1 cellular context compared by ENCODE assay signal in the genomic region with DNA sequence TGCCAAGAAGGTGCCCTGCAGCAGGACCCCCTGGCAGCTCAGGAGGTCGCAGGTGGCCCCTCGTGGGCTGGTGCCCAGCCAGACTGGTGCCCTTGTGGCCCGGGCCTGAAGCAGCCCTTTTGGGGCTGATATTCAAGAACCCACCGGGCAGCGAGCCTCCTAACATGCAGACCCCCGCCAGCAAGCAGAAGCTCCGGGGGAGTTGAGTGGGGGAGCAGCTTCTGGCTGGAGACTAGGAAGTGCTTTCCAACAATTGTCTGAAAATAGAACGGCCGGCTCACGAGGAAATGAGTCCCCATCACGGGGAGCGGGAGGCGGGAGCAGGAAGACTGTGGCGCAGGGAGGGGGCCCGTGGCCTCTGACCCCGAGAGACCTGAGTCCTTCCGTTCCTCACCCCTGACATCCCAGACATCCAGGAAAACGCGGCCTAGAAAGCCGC.
TF ChIP-seq lines count a peak whose summit lies in the region.

No MANE protein-coding gene starts in this region.

TF ChIP-seq in IMR-90, 13 proteins besides CTCF, POLR2A, EP300 and RAD21:
- no peak for TF ChIP-seq MAFK (IDR thresholded peaks at IDR 0.05; ENCODE audit: low read depth, low read length)
- no peak for TF ChIP-seq SMC3 (IDR thresholded peaks at IDR 0.05; ENCODE audit: low read depth, low read length)
- TF ChIP-seq MXI1 (IDR thresholded peaks at IDR 0.05; ENCODE audit: borderline replicate concordance, low read depth, low read length) = no peak
- TF ChIP-seq BHLHE40 (IDR thresholded peaks at IDR 0.05; ENCODE audit: low read depth, low read length) = no peak
- TF ChIP-seq, protein P1, sequence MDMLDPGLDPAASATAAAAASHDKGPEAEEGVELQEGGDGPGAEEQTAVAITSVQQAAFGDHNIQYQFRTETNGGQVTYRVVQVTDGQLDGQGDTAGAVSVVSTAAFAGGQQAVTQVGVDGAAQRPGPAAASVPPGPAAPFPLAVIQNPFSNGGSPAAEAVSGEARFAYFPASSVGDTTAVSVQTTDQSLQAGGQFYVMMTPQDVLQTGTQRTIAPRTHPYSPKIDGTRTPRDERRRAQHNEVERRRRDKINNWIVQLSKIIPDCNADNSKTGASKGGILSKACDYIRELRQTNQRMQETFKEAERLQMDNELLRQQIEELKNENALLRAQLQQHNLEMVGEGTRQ (IDR thresholded peaks at IDR 0.05; ENCODE audit: low read depth, low read length) = no peak
- no peak for TF ChIP-seq RFX5 (IDR thresholded peaks at IDR 0.05; ENCODE audit: low read depth, low read length)
- TF ChIP-seq FOS (IDR thresholded peaks at IDR 0.05; ENCODE audit: low read depth, low read length) = no peak
- TF ChIP-seq MAZ (IDR thresholded peaks at IDR 0.05; ENCODE audit: borderline replicate concordance, low read depth, low read length) = no peak
- no peak for TF ChIP-seq RCOR1 (IDR thresholded peaks at IDR 0.05; ENCODE audit: insufficient replicate concordance, low read length)
- TF ChIP-seq NFE2L2 (IDR thresholded peaks at IDR 0.05; ENCODE audit: low read depth, low read length) = no peak
